20 cellular contexts compared by ENCODE assay signal in the genomic region with DNA sequence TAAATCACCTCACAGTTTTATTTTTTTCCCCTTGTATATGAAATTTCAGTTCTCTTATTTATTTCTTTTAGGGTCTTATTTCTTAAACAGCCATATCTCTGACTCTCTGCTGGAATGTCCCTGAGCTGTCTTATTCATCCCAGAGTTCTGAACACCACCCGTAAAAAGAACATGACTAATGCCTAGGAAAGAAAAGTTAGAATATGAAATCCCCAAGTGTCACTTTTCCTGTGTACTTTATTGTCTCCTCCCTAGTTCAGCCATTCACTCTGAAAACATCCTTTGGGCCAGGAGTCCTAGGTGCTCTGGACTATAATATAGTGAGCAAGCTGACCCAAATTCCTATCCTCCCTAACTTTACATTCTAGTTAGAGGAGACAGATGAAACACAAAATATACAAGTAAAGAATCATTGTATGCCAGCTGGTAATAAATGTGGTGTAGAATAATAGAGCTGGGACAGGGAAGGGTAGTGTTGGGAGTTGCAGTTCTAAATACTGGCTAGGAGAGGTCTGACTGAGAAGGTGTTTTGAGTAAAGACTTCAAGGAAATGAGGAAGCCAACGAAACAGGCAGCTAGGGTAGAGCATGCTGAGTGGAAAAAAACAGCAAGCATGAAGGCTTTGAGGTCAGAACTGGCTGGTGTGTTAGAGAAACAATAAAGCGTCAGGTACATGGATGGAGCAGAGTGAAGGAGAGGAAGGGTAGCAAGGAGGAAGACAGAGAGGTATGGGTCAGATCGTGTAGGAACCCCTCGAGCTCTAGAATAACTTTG. TPM values are rescaled to one million over a fixed set of nuclear protein-coding genes. Genes with fewer than 3 reads are reported as not detected.
"Had no signal": no experiment of that assay in that cellular context is flagged by ENCODE, and none has a peak within 500 bp of the region (broad histone marks: within the 10 kb centered on the region; RNA-seq: fewer than 3 reads in every experiment).

No MANE protein-coding gene starts in this region.

- H3K9me3 Mint-ChIP-seq: activated T-cell treated with anti-CD3 and anti-CD28 coated beads, Interleukin-2, amount 50 U/mL, for 24 hours; memory B cell; natural killer cell; T-helper 2 cell treated with Interferon-gamma antibody and Interleukin-4, amounts not matched to agents 5 μg/mL and 100 μg/mL, for 36 hours had no signal

- H3K27ac Mint-ChIP-seq: activated CD8-positive, alpha-beta memory T cell treated with anti-CD3 and anti-CD28 coated beads, Interleukin-2, amount 10 ng/mL, durations not matched to agents 7 days and 5 days; activated T-cell treated with anti-CD3 and anti-CD28 coated beads, Interleukin-2, amount 50 U/mL, for 24 hours; memory B cell; natural killer cell; T-helper 2 cell treated with Interferon-gamma antibody and Interleukin-4, amounts not matched to agents 5 μg/mL and 100 μg/mL, for 36 hours had no signal

- H3K4me1 Mint-ChIP-seq: memory B cell, natural killer cell had no signal

- H3K27me3 Mint-ChIP-seq: activated CD8-positive, alpha-beta memory T cell treated with anti-CD3 and anti-CD28 coated beads, Interleukin-2, amount 10 ng/mL, durations not matched to agents 7 days and 5 days had no signal

- DNase-seq: activated CD4-positive, CD25-positive, alpha-beta regulatory T cell; activated CD8-positive, alpha-beta memory T cell treated with anti-CD3 and anti-CD28 coated beads, Interleukin-2, amount 10 ng/mL, durations not matched to agents 7 days and 5 days; activated gamma-delta T cell treated with Interleukin-2 at 50 U/mL for 16 hours; activated T-cell treated with anti-CD3 and anti-CD28 coated beads, Interleukin-2, amount 50 U/mL, for 24 hours; left lung; mucosa of descending colon; natural killer cell; stimulated activated CD4-positive, alpha-beta T cell treated with anti-CD3 and anti-CD28 coated beads, Interleukin-2, amount 100 ng/mL, for 48 hours; stimulated activated naive CD4-positive, alpha-beta T cell; SW 1271; transverse colon had no signal

- H3K4me3 Mint-ChIP-seq: activated CD8-positive, alpha-beta memory T cell treated with anti-CD3 and anti-CD28 coated beads, Interleukin-2, amount 10 ng/mL, durations not matched to agents 7 days and 5 days; activated T-cell treated with anti-CD3 and anti-CD28 coated beads, Interleukin-2, amount 50 U/mL, for 24 hours; memory B cell; natural killer cell; T-helper 2 cell treated with Interferon-gamma antibody and Interleukin-4, amounts not matched to agents 5 μg/mL and 100 μg/mL, for 36 hours had no signal

- ATAC-seq: activated CD8-positive, alpha-beta memory T cell treated with anti-CD3 and anti-CD28 coated beads, Interleukin-2, amount 10 ng/mL, durations not matched to agents 7 days and 5 days; left lung; mucosa of descending colon; natural killer cell had no signal

- H3K36me3 Mint-ChIP-seq: activated CD8-positive, alpha-beta memory T cell treated with anti-CD3 and anti-CD28 coated beads, Interleukin-2, amount 10 ng/mL, durations not matched to agents 7 days and 5 days; memory B cell; natural killer cell had no signal

RNA-seq across cellular contexts. Expression of gene FTHL17, which starts 40.6 kb away (rescaled TPM):
- total RNA-seq: activated CD8-positive, alpha-beta memory T cell treated with anti-CD3 and anti-CD28 coated beads, Interleukin-2, amount 10 ng/mL, durations not matched to agents 7 days and 5 days; ascending aorta; esophagus muscularis mucosa; glomerular endothelial cell; hepatocyte; left lung; mucosa of descending colon; natural killer cell; renal cortical epithelial cell; transverse colon; vagina had no signal
- polyA plus RNA-seq: hepatocyte, keratinocyte had no signal
